16 cellular contexts compared by ENCODE assay signal in the genomic region with DNA sequence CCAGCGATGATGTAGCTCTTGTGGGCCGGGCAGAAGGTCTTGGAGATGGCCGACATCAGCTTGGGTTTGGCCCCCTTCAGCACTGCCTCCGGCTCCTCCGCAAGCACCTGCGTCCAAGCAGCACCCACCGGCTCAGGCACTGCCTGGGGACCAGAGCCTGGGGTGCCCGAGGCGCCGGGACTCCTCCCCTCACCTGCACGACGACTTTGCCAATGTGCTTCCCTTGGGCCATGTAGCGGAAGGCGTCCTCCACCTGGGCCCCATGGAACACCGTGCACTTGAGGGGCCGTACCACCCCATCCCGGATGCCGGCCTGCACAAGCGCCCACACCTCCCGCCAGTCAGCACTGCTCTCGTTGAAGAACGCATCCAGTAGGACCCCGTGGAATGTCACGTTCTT. TPM values are rescaled to one million over a fixed set of nuclear protein-coding genes. Genes with fewer than 3 reads are reported as not detected.
A peak's percentile ranks its signal among the peaks of the same experiment; 100 is the strongest.
DNase-seq lines count a peak whose midpoint lies in the region; ATAC-seq, FAIRE-seq and TF ChIP-seq lines count a peak whose summit lies in the region.
"Had no signal": no experiment of that assay in that cellular context is flagged by ENCODE, and none has a peak within 500 bp of the region (broad histone marks: within the 10 kb centered on the region; RNA-seq: fewer than 3 reads in every experiment).

No MANE protein-coding gene starts in this region.

- H3K27ac Mint-ChIP-seq in central memory CD8-positive, alpha-beta T cell (ENCODE audit: low read depth), result peak overlapping the region; percentile 65
- no peak overlapping the region for H3K27ac Mint-ChIP-seq in immature natural killer cell
- no peak overlapping the region for H3K27ac Mint-ChIP-seq in Calu3 (ENCODE audit: unreplicated experiment)
- H3K27ac Mint-ChIP-seq: B cell; CD8-positive, alpha-beta T cell had no signal

- H3K4me3 Mint-ChIP-seq in central memory CD8-positive, alpha-beta T cell, result no peak overlapping the region
- H3K4me3 Mint-ChIP-seq in immature natural killer cell (no peak overlapping the region), Calu3 (ENCODE audit: low read depth, unreplicated experiment) (no peak overlapping the region)
- H3K4me3 Mint-ChIP-seq: B cell; CD8-positive, alpha-beta T cell had no signal

- DNase-seq in HepG2 (ENCODE audit: low spot score) (no peak), right lobe of liver (no peak), Panc1 (ENCODE audit: low read depth, low spot score) (no peak), gastrocnemius medialis (no peak), immature natural killer cell (no peak), Calu3 (no peak)
- DNase-seq in central memory CD8-positive, alpha-beta T cell (ENCODE audit: low spot score in 2 of 2), result no peak
- DNase-seq: 8988T, GOT3, H7 had no signal

- peaks cover 65% of the 10 kb centered on the region for H4K20me1 ChIP-seq in HepG2 (ENCODE audit: insufficient read depth, low read length)

- no peak for TF ChIP-seq RAD21 in HepG2 (CRISPR knock-in tag; IDR thresholded peaks at IDR 0.05)

- intact Hi-C loops in HepG2 (cut with micrococcal nuclease; ENCODE audit: unreplicated experiment) (no loop called here), right lobe of liver (cut with DNase I) (loop anchor here in 1 of 2 donors (10.0 kb wide), 1 partner anchor 48 kb away; the partner anchor contains the start of genes DCXR and RAC3), Panc1 (cut with micrococcal nuclease; ENCODE audit: unreplicated experiment) (no loop called here), gastrocnemius medialis (cut with DNase I; ENCODE audit: low total_unique reads) (no loop called here), Calu3 (cut with micrococcal nuclease; ENCODE audit: unreplicated experiment) (no loop called here)

- no peaks in the 10 kb centered on the region for H3K27me3 Mint-ChIP-seq in central memory CD8-positive, alpha-beta T cell
- H3K27me3 Mint-ChIP-seq in immature natural killer cell (ENCODE audit: low read depth in 3 of 3) (no peaks in the 10 kb centered on the region), Calu3 (ENCODE audit: unreplicated experiment) (no peaks in the 10 kb centered on the region)
- H3K27me3 Mint-ChIP-seq: B cell had no signal

- H2AFZ ChIP-seq in HepG2 (ENCODE audit: low read length), result no peak overlapping the region

- H3K9me3 ChIP-seq in HepG2 (ENCODE audit: low read length) (no peaks in the 10 kb centered on the region), right lobe of liver (no peaks in the 10 kb centered on the region), Panc1 (ENCODE audit: control insufficient read depth, insufficient read depth, low read depth, low read length) (no peaks in the 10 kb centered on the region), gastrocnemius medialis (no peaks in the 10 kb centered on the region)
- H3K9me3 ChIP-seq: BLaER1 treated with 17β-estradiol and CSF1 and Interleukin-3, amounts not matched to agents 10 nM and 100 nM had no signal

- no peaks in the 10 kb centered on the region for H3K4me1 Mint-ChIP-seq in central memory CD8-positive, alpha-beta T cell
- H3K4me1 Mint-ChIP-seq in immature natural killer cell (no peaks in the 10 kb centered on the region), Calu3 (ENCODE audit: low read depth, unreplicated experiment) (no peaks in the 10 kb centered on the region)
- H3K4me1 Mint-ChIP-seq: B cell had no signal

- WGBS in HepG2 (ENCODE audit: low lambda C conversion rate), result 98% methylated on average over 24 of the region's 24 CpGs
- 77% methylated on average over 4 of the region's 24 CpGs for WGBS in right lobe of liver (ENCODE audit: insufficient coverage, low coverage, low lambda C conversion rate, missing lambda C conversion rate)

- CTCF ChIA-PET in HepG2 (lab: Yijun Ruan, JAX; ENCODE audit: low intra/inter-chr PET ratio, low total read pairs) (no interaction called here), Panc1 (lab: Charles Lee) (no interaction called here), Calu3 (lab: Charles Lee) (no interaction called here)

- POLR2A ChIA-PET in HepG2 (lab: Yijun Ruan, JAX) (no interaction called here), Panc1 (lab: Charles Lee) (no interaction called here)

- H3K27me3 ChIP-seq in HepG2 (ENCODE audit: control insufficient read depth in 1 of 2, insufficient read depth in 2 of 2, low read length in 2 of 2) (no peaks in the 10 kb centered on the region), right lobe of liver (no peaks in the 10 kb centered on the region), Panc1 (ENCODE audit: control insufficient read depth, insufficient read depth, low read length) (no peaks in the 10 kb centered on the region), gastrocnemius medialis (no peaks in the 10 kb centered on the region)
- H3K27me3 ChIP-seq: BLaER1 treated with 17β-estradiol and CSF1 and Interleukin-3, amounts not matched to agents 10 nM and 100 nM had no signal

- TF ChIP-seq POLR2A in HepG2 (IDR thresholded peaks at IDR 0.05; ENCODE audit: insufficient read depth in 1 of 2, low read depth in 2 of 2, low read length in 2 of 2) (peak in 1 of 2 experiments; percentile 24; a peak in 2 of 4 replicates), right lobe of liver (IDR thresholded peaks at IDR 0.05) (no peak), gastrocnemius medialis (IDR thresholded peaks at IDR 0.05) (no peak)

- BruUV-seq in HepG2 (replicated peaks; lab: Mats Ljungman, UMichigan), result TSS peak; percentile 47
- TSS peak; percentile 73 for BruUV-seq in Panc1 (replicated peaks; lab: Mats Ljungman, UMichigan)
- BruUV-seq in Calu3 (replicated peaks; lab: Mats Ljungman, UMichigan), result no TSS peak

- ATAC-seq in HepG2 (no peak), right lobe of liver (no peak), Panc1 (no peak), gastrocnemius medialis (no peak)
- no peak for ATAC-seq in central memory CD8-positive, alpha-beta T cell (replicated peaks; ENCODE audit: extremely low read depth, poor library complexity, severe bottlenecking)
- ATAC-seq: CD8-positive, alpha-beta T cell had no signal

- H3K4me1 ChIP-seq in HepG2 (ENCODE audit: insufficient read depth, low read length), result no peaks in the 10 kb centered on the region
- H3K4me1 ChIP-seq in right lobe of liver, result no peaks in the 10 kb centered on the region
- H3K4me1 ChIP-seq in Panc1 (ENCODE audit: control insufficient read depth, insufficient read depth, low read length), result peaks cover 13% of the 10 kb centered on the region
- no peaks in the 10 kb centered on the region for H3K4me1 ChIP-seq in gastrocnemius medialis
- H3K4me1 ChIP-seq: BLaER1 treated with 17β-estradiol and CSF1 and Interleukin-3, amounts not matched to agents 10 nM and 100 nM had no signal

- no peaks in the 10 kb centered on the region for H3K9me3 Mint-ChIP-seq in central memory CD8-positive, alpha-beta T cell
- no peaks in the 10 kb centered on the region for H3K9me3 Mint-ChIP-seq in immature natural killer cell
- H3K9me3 Mint-ChIP-seq in Calu3 (ENCODE audit: low read depth, unreplicated experiment), result no peaks in the 10 kb centered on the region
- H3K9me3 Mint-ChIP-seq: CD8-positive, alpha-beta T cell had no signal

- in situ Hi-C loops in HepG2 (cut with HindIII; ENCODE audit: extremely low pct_ligation_motif_present, low pct_unique_long_range_greater_than_20kb), result no loop called here
- in situ Hi-C loops in Panc1 (cut with HindIII; ENCODE audit: low pct_unique_long_range_greater_than_20kb, low sequenced_read_pairs), result no loop called here
- in situ Hi-C loops in gastrocnemius medialis (cut with MboI; ENCODE audit: low sequenced_read_pairs in 4 of 4), result no loop called here

- H3K4me2 ChIP-seq in HepG2 (ENCODE audit: low read depth, low read length), result no peak overlapping the region
- H3K4me2 ChIP-seq: BLaER1 treated with 17β-estradiol and CSF1 and Interleukin-3, amounts not matched to agents 10 nM and 100 nM had no signal

- H3K4me3 ChIP-seq in HepG2 (replicated peaks in 1 of 3; ENCODE audit: insufficient read depth in 1 of 3, low read depth in 2 of 3, low read length in 3 of 3), result no peak overlapping the region
- H3K4me3 ChIP-seq in right lobe of liver, result no peak overlapping the region
- H3K4me3 ChIP-seq in Panc1 (ENCODE audit: low read depth in 2 of 2, low read length in 2 of 2), result no peak overlapping the region
- H3K4me3 ChIP-seq in gastrocnemius medialis, result no peak overlapping the region
- H3K4me3 ChIP-seq: BLaER1 treated with 17β-estradiol and CSF1 and Interleukin-3, amounts not matched to agents 10 nM and 100 nM had no signal

- FAIRE-seq in HepG2 (lab: Jason Lieb, UNC), result no peak
- FAIRE-seq: D721Med, G401.6, GM12892 had no signal

- no peak overlapping the region for H3K9ac ChIP-seq in HepG2 (ENCODE audit: insufficient read depth, low read depth, low read length)
- H3K9ac ChIP-seq: BLaER1 treated with 17β-estradiol and CSF1 and Interleukin-3, amounts not matched to agents 10 nM and 100 nM had no signal

- H3K36me3 ChIP-seq in HepG2 (replicated peaks in 1 of 2; ENCODE audit: control insufficient read depth in 1 of 2, insufficient read depth in 2 of 2, low read length in 2 of 2) (peaks cover 80 to 93% of the 10 kb centered on the region in 2 experiments), right lobe of liver (peaks cover 12 to 98% (median 49%) of the 10 kb centered on the region in 4 donors), Panc1 (ENCODE audit: control insufficient read depth, insufficient read depth, low read length) (peaks cover 12% of the 10 kb centered on the region), gastrocnemius medialis (peaks cover 0 to 87% of the 10 kb centered on the region in 2 donors)

- no peak overlapping the region for H3K27ac ChIP-seq in HepG2 (ENCODE audit: extremely low read length, insufficient read depth, low read length)
- no peak overlapping the region for H3K27ac ChIP-seq in right lobe of liver
- no peak overlapping the region for H3K27ac ChIP-seq in Panc1 (ENCODE audit: low read length)
- H3K27ac ChIP-seq in gastrocnemius medialis, result no peak overlapping the region
- H3K27ac ChIP-seq: BLaER1 treated with 17β-estradiol and CSF1 and Interleukin-3, amounts not matched to agents 10 nM and 100 nM had no signal

- TF ChIP-seq CTCF in HepG2 (CRISPR knock-in tag; IDR thresholded peaks at IDR 0.05) (no peak), right lobe of liver (IDR thresholded peaks at IDR 0.05) (no peak), Panc1 (IDR thresholded peaks at IDR 0.05) (no peak), gastrocnemius medialis (IDR thresholded peaks at IDR 0.05 in 4 of 5, conservative IDR thresholded peaks at IDR 0.05 in 1 of 5) (no peak), Calu3 (IDR thresholded peaks at IDR 0.05; ENCODE audit: unreplicated experiment) (no peak)

- peaks cover 5% of the 10 kb centered on the region for H3K79me2 ChIP-seq in HepG2 (ENCODE audit: insufficient read depth, low read length)

- peaks cover 27% of the 10 kb centered on the region for H3K36me3 Mint-ChIP-seq in central memory CD8-positive, alpha-beta T cell (ENCODE audit: insufficient read depth)
- H3K36me3 Mint-ChIP-seq in immature natural killer cell, result peaks cover 0 to 3% (median 3%) of the 10 kb centered on the region in 3 donors
- H3K36me3 Mint-ChIP-seq in Calu3 (ENCODE audit: insufficient read depth, unreplicated experiment), result peaks cover 79% of the 10 kb centered on the region

- TF ChIP-seq EP300 in HepG2 (IDR thresholded peaks at IDR 0.05; ENCODE audit: low read depth in 2 of 2, low read length in 2 of 2) (no peak), HepG2 (CRISPR knock-in tag; IDR thresholded peaks at IDR 0.05; ENCODE audit: borderline replicate concordance) (no peak)

RNA-seq across cellular contexts. Expression of gene FASN, which starts 15.0 kb away (rescaled TPM):
- 101 and 192 TPM in 2 replicates for total RNA-seq in HepG2 (2016; rRNA removed; fragmentation: Illumina TruSeq; extraction: Trizol)
- 28.4 and 29.9 TPM in 2 replicates for total RNA-seq in HepG2 (2016; cell fraction: cytosol; rRNA removed; fragmentation: Illumina TruSeq; extraction: Trizol; ENCODE audit: low read depth)
- 118 and 157 TPM in 2 replicates for total RNA-seq in HepG2 (2016; cell fraction: insoluble cytoplasmic fraction; rRNA removed; fragmentation: Illumina TruSeq; extraction: Trizol)
- 63.2 and 68.3 TPM in 2 replicates for total RNA-seq in HepG2 (2016; cell fraction: membrane; rRNA removed; fragmentation: Illumina TruSeq; extraction: Trizol)
- total RNA-seq in HepG2 (2016; cell fraction: nucleus; rRNA removed; fragmentation: Illumina TruSeq; extraction: Trizol), result 147 and 173 TPM in 2 replicates
- polyA plus RNA-seq in HepG2 (2011; rRNA removed), result 51.7 and 92.4 TPM in 2 replicates
- polyA plus RNA-seq in HepG2 (2011; cell fraction: cytosol; rRNA removed), result 62.2 and 67.6 TPM in 2 replicates
- polyA plus RNA-seq in HepG2 (2011; cell fraction: nucleus; rRNA removed), result 516 and 545 TPM in 2 replicates
- 163 and 245 TPM in 2 replicates for polyA plus RNA-seq in HepG2 (2012)
- polyA plus RNA-seq in HepG2 (2016; cell fraction: cytosol; fragmentation: Illumina TruSeq; extraction: Trizol; ENCODE audit: low read depth), result 24.8 and 25.4 TPM in 2 replicates
- polyA plus RNA-seq in HepG2 (2016; cell fraction: insoluble cytoplasmic fraction; fragmentation: Illumina TruSeq; extraction: Trizol; ENCODE audit: low read depth), result 209 and 303 TPM in 2 replicates
- polyA plus RNA-seq in HepG2 (2016; cell fraction: membrane; fragmentation: Illumina TruSeq; extraction: Trizol; ENCODE audit: low read depth), result 52.3 and 61.0 TPM in 2 replicates
- polyA plus RNA-seq in HepG2 (2016; cell fraction: nucleus; fragmentation: Illumina TruSeq; extraction: Trizol; ENCODE audit: insufficient read depth, low read depth), result 501 and 529 TPM in 2 replicates
- 35.6 and 241 TPM in 2 replicates for polyA minus RNA-seq in HepG2 (2011; rRNA and poly(A)+ RNA removed; ENCODE audit: low replicate concordance)
- polyA minus RNA-seq in HepG2 (2011; cell fraction: cytosol; rRNA and poly(A)+ RNA removed), result 226 and 344 TPM in 2 replicates
- 97.7 and 151 TPM in 2 replicates for polyA minus RNA-seq in HepG2 (2011; cell fraction: nucleus; rRNA and poly(A)+ RNA removed)
- total RNA-seq in right lobe of liver, result 100 to 1,000 TPM in 4 of 6 experiments, 10 to 100 TPM in 2; 76.5 to 290 (median 217) TPM
- total RNA-seq in Panc1 (2021; ENCODE audit: unreplicated experiment), result 956 TPM
- 789 TPM for polyA plus RNA-seq in Panc1 (2012; ENCODE audit: insufficient read length)
- total RNA-seq in gastrocnemius medialis, result 10 to 100 TPM; 16.3 to 34.5 (median 26.3) TPM
- 1 to 10 TPM in 1 of 3 donors, under 1 TPM in 2; 0.10 to 2.7 (median 0.23) TPM for polyA plus RNA-seq in immature natural killer cell
- 346 and 372 TPM in 2 replicates for total RNA-seq in Calu3 (2022)

RNA-seq across cellular contexts. Expression of gene DUS1L, which starts 17.4 kb away (rescaled TPM):
- total RNA-seq in HepG2 (2016; rRNA removed; fragmentation: Illumina TruSeq; extraction: Trizol), result 67.9 and 109 TPM in 2 replicates
- 206 and 220 TPM in 2 replicates for total RNA-seq in HepG2 (2016; cell fraction: cytosol; rRNA removed; fragmentation: Illumina TruSeq; extraction: Trizol; ENCODE audit: low read depth)
- 58.4 and 113 TPM in 2 replicates for total RNA-seq in HepG2 (2016; cell fraction: insoluble cytoplasmic fraction; rRNA removed; fragmentation: Illumina TruSeq; extraction: Trizol)
- total RNA-seq in HepG2 (2016; cell fraction: membrane; rRNA removed; fragmentation: Illumina TruSeq; extraction: Trizol), result 268 and 276 TPM in 2 replicates
- total RNA-seq in HepG2 (2016; cell fraction: nucleus; rRNA removed; fragmentation: Illumina TruSeq; extraction: Trizol), result 69.9 and 102 TPM in 2 replicates
- 81.0 and 108 TPM in 2 replicates for polyA plus RNA-seq in HepG2 (2011; rRNA removed)
- polyA plus RNA-seq in HepG2 (2011; cell fraction: cytosol; rRNA removed), result 64.5 and 97.7 TPM in 2 replicates
- 583 and 668 TPM in 2 replicates for polyA plus RNA-seq in HepG2 (2011; cell fraction: nucleus; rRNA removed)
- 82.7 and 123 TPM in 2 replicates for polyA plus RNA-seq in HepG2 (2012)
- polyA plus RNA-seq in HepG2 (2016; cell fraction: cytosol; fragmentation: Illumina TruSeq; extraction: Trizol; ENCODE audit: low read depth), result 353 and 384 TPM in 2 replicates
- 138 and 172 TPM in 2 replicates for polyA plus RNA-seq in HepG2 (2016; cell fraction: insoluble cytoplasmic fraction; fragmentation: Illumina TruSeq; extraction: Trizol; ENCODE audit: low read depth)
- polyA plus RNA-seq in HepG2 (2016; cell fraction: membrane; fragmentation: Illumina TruSeq; extraction: Trizol; ENCODE audit: low read depth), result 444 and 521 TPM in 2 replicates
- 330 and 339 TPM in 2 replicates for polyA plus RNA-seq in HepG2 (2016; cell fraction: nucleus; fragmentation: Illumina TruSeq; extraction: Trizol; ENCODE audit: insufficient read depth, low read depth)
- polyA minus RNA-seq in HepG2 (2011; rRNA and poly(A)+ RNA removed; ENCODE audit: low replicate concordance), result 47.0 and 79.2 TPM in 2 replicates
- 31.7 and 34.4 TPM in 2 replicates for polyA minus RNA-seq in HepG2 (2011; cell fraction: cytosol; rRNA and poly(A)+ RNA removed)
- 85.7 and 87.9 TPM in 2 replicates for polyA minus RNA-seq in HepG2 (2011; cell fraction: nucleus; rRNA and poly(A)+ RNA removed)
- 100 to 1,000 TPM in 2 of 6 experiments, 10 to 100 TPM in 4; 61.8 to 115 (median 89.9) TPM for total RNA-seq in right lobe of liver
- 115 TPM for total RNA-seq in Panc1 (2021; ENCODE audit: unreplicated experiment)
- 157 TPM for polyA plus RNA-seq in Panc1 (2012; ENCODE audit: insufficient read length)
- total RNA-seq in gastrocnemius medialis, result 100 to 1,000 TPM in 2 of 4 donors, 10 to 100 TPM in 2; 54.6 to 119 (median 83.2) TPM
- 10 to 100 TPM; 61.7 to 85.3 (median 82.5) TPM for polyA plus RNA-seq in immature natural killer cell
- 132 and 146 TPM in 2 replicates for total RNA-seq in Calu3 (2022)

RNA-seq across cellular contexts. Expression of gene GPS1, which starts 31.3 kb away (rescaled TPM):
- total RNA-seq in HepG2 (2016; rRNA removed; fragmentation: Illumina TruSeq; extraction: Trizol) (106 and 124 TPM in 2 replicates), right lobe of liver (10 to 100 TPM; 46.5 to 93.5 (median 62.1) TPM), Panc1 (2021; ENCODE audit: unreplicated experiment) (175 TPM), gastrocnemius medialis (100 to 1,000 TPM; 119 to 174 (median 137) TPM), Calu3 (2022) (114 and 115 TPM in 2 replicates)
- 87.3 and 88.2 TPM in 2 replicates for total RNA-seq in HepG2 (2016; cell fraction: cytosol; rRNA removed; fragmentation: Illumina TruSeq; extraction: Trizol; ENCODE audit: low read depth)
- total RNA-seq in HepG2 (2016; cell fraction: insoluble cytoplasmic fraction; rRNA removed; fragmentation: Illumina TruSeq; extraction: Trizol), result 99.7 and 134 TPM in 2 replicates
- 96.5 and 111 TPM in 2 replicates for total RNA-seq in HepG2 (2016; cell fraction: membrane; rRNA removed; fragmentation: Illumina TruSeq; extraction: Trizol)
- total RNA-seq in HepG2 (2016; cell fraction: nucleus; rRNA removed; fragmentation: Illumina TruSeq; extraction: Trizol), result 89.5 and 106 TPM in 2 replicates
- polyA plus RNA-seq in HepG2 (2011; rRNA removed) (128 and 161 TPM in 2 replicates), immature natural killer cell (100 to 1,000 TPM; 174 to 212 (median 183) TPM)
- polyA plus RNA-seq in HepG2 (2011; cell fraction: cytosol; rRNA removed), result 107 and 157 TPM in 2 replicates
- 389 and 467 TPM in 2 replicates for polyA plus RNA-seq in HepG2 (2011; cell fraction: nucleus; rRNA removed)
- 102 and 120 TPM in 2 replicates for polyA plus RNA-seq in HepG2 (2012)
- polyA plus RNA-seq in HepG2 (2016; cell fraction: cytosol; fragmentation: Illumina TruSeq; extraction: Trizol; ENCODE audit: low read depth), result 96.5 and 102 TPM in 2 replicates
- polyA plus RNA-seq in HepG2 (2016; cell fraction: insoluble cytoplasmic fraction; fragmentation: Illumina TruSeq; extraction: Trizol; ENCODE audit: low read depth), result 120 and 146 TPM in 2 replicates
- 103 and 104 TPM in 2 replicates for polyA plus RNA-seq in HepG2 (2016; cell fraction: membrane; fragmentation: Illumina TruSeq; extraction: Trizol; ENCODE audit: low read depth)
- polyA plus RNA-seq in HepG2 (2016; cell fraction: nucleus; fragmentation: Illumina TruSeq; extraction: Trizol; ENCODE audit: insufficient read depth, low read depth), result 225 and 229 TPM in 2 replicates
- 182 and 265 TPM in 2 replicates for polyA minus RNA-seq in HepG2 (2011; rRNA and poly(A)+ RNA removed; ENCODE audit: low replicate concordance)
- polyA minus RNA-seq in HepG2 (2011; cell fraction: cytosol; rRNA and poly(A)+ RNA removed), result 76.6 and 80.3 TPM in 2 replicates
- polyA minus RNA-seq in HepG2 (2011; cell fraction: nucleus; rRNA and poly(A)+ RNA removed), result 60.2 and 61.0 TPM in 2 replicates
- 263 TPM for polyA plus RNA-seq in Panc1 (2012; ENCODE audit: insufficient read length)

RNA-seq across cellular contexts. Expression of gene RFNG, which starts 31.4 kb away (rescaled TPM):
- 27.8 and 64.0 TPM in 2 replicates for total RNA-seq in HepG2 (2016; rRNA removed; fragmentation: Illumina TruSeq; extraction: Trizol)
- total RNA-seq in HepG2 (2016; cell fraction: cytosol; rRNA removed; fragmentation: Illumina TruSeq; extraction: Trizol; ENCODE audit: low read depth), result 72.5 and 73.8 TPM in 2 replicates
- total RNA-seq in HepG2 (2016; cell fraction: insoluble cytoplasmic fraction; rRNA removed; fragmentation: Illumina TruSeq; extraction: Trizol), result 23.6 and 61.0 TPM in 2 replicates
- 95.0 and 98.0 TPM in 2 replicates for total RNA-seq in HepG2 (2016; cell fraction: membrane; rRNA removed; fragmentation: Illumina TruSeq; extraction: Trizol)
- 53.3 and 60.7 TPM in 2 replicates for total RNA-seq in HepG2 (2016; cell fraction: nucleus; rRNA removed; fragmentation: Illumina TruSeq; extraction: Trizol)
- polyA plus RNA-seq in HepG2 (2011; rRNA removed), result 61.4 and 90.6 TPM in 2 replicates
- 36.1 and 62.0 TPM in 2 replicates for polyA plus RNA-seq in HepG2 (2011; cell fraction: cytosol; rRNA removed)
- polyA plus RNA-seq in HepG2 (2011; cell fraction: nucleus; rRNA removed), result 548 and 733 TPM in 2 replicates
- polyA plus RNA-seq in HepG2 (2012), result 60.9 and 71.7 TPM in 2 replicates
- 106 and 121 TPM in 2 replicates for polyA plus RNA-seq in HepG2 (2016; cell fraction: cytosol; fragmentation: Illumina TruSeq; extraction: Trizol; ENCODE audit: low read depth)
- 35.7 and 47.7 TPM in 2 replicates for polyA plus RNA-seq in HepG2 (2016; cell fraction: insoluble cytoplasmic fraction; fragmentation: Illumina TruSeq; extraction: Trizol; ENCODE audit: low read depth)
- 128 and 132 TPM in 2 replicates for polyA plus RNA-seq in HepG2 (2016; cell fraction: membrane; fragmentation: Illumina TruSeq; extraction: Trizol; ENCODE audit: low read depth)
- 227 and 229 TPM in 2 replicates for polyA plus RNA-seq in HepG2 (2016; cell fraction: nucleus; fragmentation: Illumina TruSeq; extraction: Trizol; ENCODE audit: insufficient read depth, low read depth)
- polyA minus RNA-seq in HepG2 (2011; rRNA and poly(A)+ RNA removed; ENCODE audit: low replicate concordance), result 12.3 and 58.2 TPM in 2 replicates
- polyA minus RNA-seq in HepG2 (2011; cell fraction: cytosol; rRNA and poly(A)+ RNA removed), result 21.9 and 29.0 TPM in 2 replicates
- polyA minus RNA-seq in HepG2 (2011; cell fraction: nucleus; rRNA and poly(A)+ RNA removed), result 29.7 and 35.9 TPM in 2 replicates
- 10 to 100 TPM; 29.9 to 53.3 (median 43.7) TPM for total RNA-seq in right lobe of liver
- total RNA-seq in Panc1 (2021; ENCODE audit: unreplicated experiment), result 43.4 TPM
- 54.6 TPM for polyA plus RNA-seq in Panc1 (2012; ENCODE audit: insufficient read length)
- 10 to 100 TPM; 29.6 to 64.9 (median 49.1) TPM for total RNA-seq in gastrocnemius medialis
- polyA plus RNA-seq in immature natural killer cell, result 1 to 10 TPM; 2.2 to 3.7 (median 3.2) TPM
- 26.4 and 33.5 TPM in 2 replicates for total RNA-seq in Calu3 (2022)

RNA-seq across cellular contexts. Expression of gene DCXR, which starts 45.5 kb away (rescaled TPM):
- total RNA-seq in HepG2 (2016; rRNA removed; fragmentation: Illumina TruSeq; extraction: Trizol) (286 and 311 TPM in 2 replicates), right lobe of liver (1,000 to 10,000 TPM in 2 of 6 experiments, 100 to 1,000 TPM in 4; 389 to 1,607 (median 735) TPM), Panc1 (2021; ENCODE audit: unreplicated experiment) (128 TPM), gastrocnemius medialis (100 to 1,000 TPM; 130 to 296 (median 223) TPM), Calu3 (2022) (87.8 and 95.3 TPM in 2 replicates)
- total RNA-seq in HepG2 (2016; cell fraction: cytosol; rRNA removed; fragmentation: Illumina TruSeq; extraction: Trizol; ENCODE audit: low read depth), result 275 and 353 TPM in 2 replicates
- 302 and 321 TPM in 2 replicates for total RNA-seq in HepG2 (2016; cell fraction: insoluble cytoplasmic fraction; rRNA removed; fragmentation: Illumina TruSeq; extraction: Trizol)
- total RNA-seq in HepG2 (2016; cell fraction: membrane; rRNA removed; fragmentation: Illumina TruSeq; extraction: Trizol), result 228 and 297 TPM in 2 replicates
- 132 and 152 TPM in 2 replicates for total RNA-seq in HepG2 (2016; cell fraction: nucleus; rRNA removed; fragmentation: Illumina TruSeq; extraction: Trizol)
- polyA plus RNA-seq in HepG2 (2011; rRNA removed) (287 and 290 TPM in 2 replicates), immature natural killer cell (100 to 1,000 TPM; 144 to 242 (median 165) TPM)
- polyA plus RNA-seq in HepG2 (2011; cell fraction: cytosol; rRNA removed), result 253 and 424 TPM in 2 replicates
- 645 and 737 TPM in 2 replicates for polyA plus RNA-seq in HepG2 (2011; cell fraction: nucleus; rRNA removed)
- 190 and 266 TPM in 2 replicates for polyA plus RNA-seq in HepG2 (2012)
- 398 and 426 TPM in 2 replicates for polyA plus RNA-seq in HepG2 (2016; cell fraction: cytosol; fragmentation: Illumina TruSeq; extraction: Trizol; ENCODE audit: low read depth)
- 296 and 330 TPM in 2 replicates for polyA plus RNA-seq in HepG2 (2016; cell fraction: insoluble cytoplasmic fraction; fragmentation: Illumina TruSeq; extraction: Trizol; ENCODE audit: low read depth)
- 308 and 335 TPM in 2 replicates for polyA plus RNA-seq in HepG2 (2016; cell fraction: membrane; fragmentation: Illumina TruSeq; extraction: Trizol; ENCODE audit: low read depth)
- 280 and 299 TPM in 2 replicates for polyA plus RNA-seq in HepG2 (2016; cell fraction: nucleus; fragmentation: Illumina TruSeq; extraction: Trizol; ENCODE audit: insufficient read depth, low read depth)
- 73.9 and 172 TPM in 2 replicates for polyA minus RNA-seq in HepG2 (2011; rRNA and poly(A)+ RNA removed; ENCODE audit: low replicate concordance)
- 52.1 and 74.6 TPM in 2 replicates for polyA minus RNA-seq in HepG2 (2011; cell fraction: cytosol; rRNA and poly(A)+ RNA removed)
- 61.5 and 67.5 TPM in 2 replicates for polyA minus RNA-seq in HepG2 (2011; cell fraction: nucleus; rRNA and poly(A)+ RNA removed)
- 148 TPM for polyA plus RNA-seq in Panc1 (2012; ENCODE audit: insufficient read length)
